Comparison of ENCODE assay signal across 19 cellular contexts in the genomic region with DNA sequence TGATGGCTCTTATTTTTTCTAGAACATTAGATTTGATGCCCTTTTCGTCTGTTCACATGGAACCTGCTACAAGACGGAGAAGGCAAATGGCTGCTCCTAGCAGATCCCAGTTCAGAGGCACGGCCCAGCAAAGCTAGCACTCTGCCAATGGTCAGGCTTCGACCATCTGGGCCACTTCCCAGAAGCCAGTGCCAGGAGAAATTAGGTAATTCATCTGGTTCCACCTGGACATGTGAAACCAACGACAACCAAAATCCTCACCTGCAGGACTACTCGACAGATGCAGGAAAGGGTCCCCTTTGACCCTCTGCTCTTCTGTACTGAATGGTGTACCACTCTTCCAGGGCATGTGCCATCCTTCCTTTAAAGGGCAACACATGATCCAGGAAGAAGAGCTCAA. TPM values are rescaled to one million over a fixed set of nuclear protein-coding genes. Genes with fewer than 3 reads are reported as not detected.
A peak's percentile ranks its signal among the peaks of the same experiment; 100 is the strongest.
DNase-seq lines count a peak whose midpoint lies in the region; ATAC-seq, FAIRE-seq and TF ChIP-seq lines count a peak whose summit lies in the region.
"Had no signal": no experiment of that assay in that cellular context is flagged by ENCODE, and none has a peak within 500 bp of the region (broad histone marks: within the 10 kb centered on the region; RNA-seq: fewer than 3 reads in every experiment).

No MANE protein-coding gene starts in this region.

- H3K9me2 ChIP-seq in PC-3 (replicated peaks; ENCODE audit: low read length): no peaks in the 10 kb centered on the region

- peak overlapping the region; percentile 26 for H3K4me3 Mint-ChIP-seq in stimulated activated memory B cell treated with anti-CD40 and anti-IgM and Interleukin-4, amounts not matched to agents 10 μg/mL and 1 μg/mL and 100 μg/mL, for 72 hours

- H3K4me1 ChIP-seq in liver (ENCODE audit: control insufficient read depth in 4 of 4, insufficient read depth in 4 of 4, low read length in 3 of 4) (peaks cover 5 to 20% (median 12%) of the 10 kb centered on the region in 4 donors), HepG2 (ENCODE audit: insufficient read depth, low read length) (peaks cover 30% of the 10 kb centered on the region), PC-3 (ENCODE audit: insufficient read depth, low read length) (peaks cover 17% of the 10 kb centered on the region), heart right ventricle (peaks cover 0 to 61% (median 34%) of the 10 kb centered on the region in 9 donors)
- peaks cover 17% of the 10 kb centered on the region for H3K4me1 ChIP-seq in effector memory CD4-positive, alpha-beta T cell (ENCODE audit: control insufficient read depth, insufficient read depth, low read length, poor library complexity, severe bottlenecking)

- TF ChIP-seq CTCF in liver (IDR thresholded peaks at IDR 0.05; ENCODE audit: low read depth, low read length, missing input control) (no peak), HepG2 (CRISPR knock-in tag; IDR thresholded peaks at IDR 0.05) (no peak), PC-3 (conservative IDR thresholded peaks at IDR 0.05; ENCODE audit: low read depth, low read length) (no peak), heart right ventricle (IDR thresholded peaks at IDR 0.05) (no peak)

- H3K4me3 ChIP-seq in liver (ENCODE audit: low read depth in 1 of 3, low read length in 3 of 3): no peak overlapping the region
- no peak overlapping the region for H3K4me3 ChIP-seq in HepG2 (replicated peaks in 1 of 3; ENCODE audit: insufficient read depth in 1 of 3, low read depth in 2 of 3, low read length in 3 of 3)
- H3K4me3 ChIP-seq in PC-3 (ENCODE audit: low read length): no peak overlapping the region
- no peak overlapping the region for H3K4me3 ChIP-seq in effector memory CD4-positive, alpha-beta T cell (ENCODE audit: insufficient read depth, low read depth, low read length, poor library complexity, severe bottlenecking)
- H3K4me3 ChIP-seq in heart right ventricle: no peak overlapping the region
- H3K4me3 ChIP-seq: left ventricle myocardium inferior had no signal

- H3K79me2 ChIP-seq in HepG2 (ENCODE audit: insufficient read depth, low read length) (peaks cover 42% of the 10 kb centered on the region), PC-3 (ENCODE audit: low read length) (peaks cover 73% of the 10 kb centered on the region)

- H3K9ac ChIP-seq in liver (ENCODE audit: low read depth in 1 of 2, low read length in 2 of 2) (no peak overlapping the region), HepG2 (ENCODE audit: insufficient read depth, low read depth, low read length) (no peak overlapping the region), PC-3 (ENCODE audit: low read length) (no peak overlapping the region)

- intact Hi-C loops in HepG2 (cut with micrococcal nuclease; ENCODE audit: unreplicated experiment): no loop called here
- intact Hi-C loops in PC-3 (cut with micrococcal nuclease): loop anchor here (10.0 kb wide), 1 partner anchor 164 kb away; no protein-coding TSS in a partner anchor
- intact Hi-C loops in heart right ventricle (cut with DNase I): no loop called here

- H3K4me2 ChIP-seq in HepG2 (ENCODE audit: low read depth, low read length) (no peak overlapping the region), PC-3 (ENCODE audit: low read length) (peak overlapping the region; percentile 96; the same call in 1 of the 2 replicates)

- H3K36me3 ChIP-seq in liver (ENCODE audit: control insufficient read depth in 4 of 4, insufficient read depth in 3 of 4, low read depth in 1 of 4, low read length in 3 of 4) (no peaks in the 10 kb centered on the region), HepG2 (replicated peaks in 1 of 2; ENCODE audit: control insufficient read depth in 1 of 2, insufficient read depth in 2 of 2, low read length in 2 of 2) (no peaks in the 10 kb centered on the region), PC-3 (ENCODE audit: low read depth, low read length) (no peaks in the 10 kb centered on the region), heart right ventricle (no peaks in the 10 kb centered on the region)
- H3K36me3 ChIP-seq in effector memory CD4-positive, alpha-beta T cell (ENCODE audit: control insufficient read depth, insufficient read depth, low read length): no peaks in the 10 kb centered on the region
- H3K36me3 ChIP-seq: left ventricle myocardium inferior had no signal

- peak overlapping the region; percentile 97 for H3K27ac Mint-ChIP-seq in stimulated activated memory B cell treated with anti-CD40 and anti-IgM and Interleukin-4, amounts not matched to agents 10 μg/mL and 1 μg/mL and 100 μg/mL, for 72 hours
- H3K27ac Mint-ChIP-seq: WTC11 had no signal

- H3K27ac ChIP-seq in liver (ENCODE audit: low read depth in 1 of 2, low read length in 2 of 2) (no peak overlapping the region), HepG2 (ENCODE audit: extremely low read length, insufficient read depth, low read length) (no peak overlapping the region), PC-3 (ENCODE audit: low read length) (no peak overlapping the region), heart right ventricle (peak overlapping the region in 1 of 10 donors; percentile 98)
- peak overlapping the region; percentile 75 for H3K27ac ChIP-seq in effector memory CD4-positive, alpha-beta T cell (ENCODE audit: insufficient read depth, low read length, poor library complexity, severe bottlenecking)
- H3K27ac ChIP-seq: HL-60, left ventricle myocardium inferior had no signal

- no peak for FAIRE-seq in HepG2 (lab: Jason Lieb, UNC)
- FAIRE-seq: GM18507, RCC 7860 had no signal

- CTCF ChIA-PET in HepG2 (lab: Yijun Ruan, JAX; ENCODE audit: low intra/inter-chr PET ratio, low total read pairs) (no interaction called here), PC-3 (lab: Charles Lee) (no interaction called here)

- TF ChIP-seq RAD21 in liver (IDR thresholded peaks at IDR 0.05) (peak; percentile 17 to 60), HepG2 (CRISPR knock-in tag; IDR thresholded peaks at IDR 0.05) (no peak)

- H3F3A ChIP-seq in PC-3 (ENCODE audit: low read length, unreplicated experiment): no peaks in the 10 kb centered on the region

- BruUV-seq in HepG2 (replicated peaks; lab: Mats Ljungman, UMichigan) (no TSS peak), PC-3 (replicated peaks; lab: Mats Ljungman, UMichigan) (no TSS peak)

- H3K9me3 Mint-ChIP-seq in stimulated activated memory B cell treated with anti-CD40 and anti-IgM and Interleukin-4, amounts not matched to agents 10 μg/mL and 1 μg/mL and 100 μg/mL, for 72 hours: no peaks in the 10 kb centered on the region
- H3K9me3 Mint-ChIP-seq: WTC11 had no signal

- H2AFZ ChIP-seq in HepG2 (ENCODE audit: low read length) (no peak overlapping the region), PC-3 (ENCODE audit: low read length) (no peak overlapping the region)

- H4K20me1 ChIP-seq in HepG2 (ENCODE audit: insufficient read depth, low read length): no peaks in the 10 kb centered on the region; the same call in none of the 2 replicates
- peaks cover 17% of the 10 kb centered on the region; the same call in 1 of the 2 replicates for H4K20me1 ChIP-seq in PC-3 (ENCODE audit: low read length)

- H3K27me3 ChIP-seq in liver (ENCODE audit: control insufficient read depth in 4 of 4, insufficient read depth in 4 of 4, low read length in 3 of 4) (no peaks in the 10 kb centered on the region), HepG2 (ENCODE audit: control insufficient read depth in 1 of 2, insufficient read depth in 2 of 2, low read length in 2 of 2) (no peaks in the 10 kb centered on the region), PC-3 (ENCODE audit: low read length) (no peaks in the 10 kb centered on the region), heart right ventricle (peaks cover 0 to 12% (median 0%) of the 10 kb centered on the region in 7 donors)
- H3K27me3 ChIP-seq in effector memory CD4-positive, alpha-beta T cell (replicated peaks; ENCODE audit: control insufficient read depth, insufficient read depth, low read length, poor library complexity, severe bottlenecking): no peaks in the 10 kb centered on the region

- H3K9me3 ChIP-seq in liver (ENCODE audit: control insufficient read depth in 4 of 4, low read length in 3 of 4): no peaks in the 10 kb centered on the region
- H3K9me3 ChIP-seq in HepG2 (ENCODE audit: low read length): no peaks in the 10 kb centered on the region
- no peaks in the 10 kb centered on the region for H3K9me3 ChIP-seq in PC-3 (ENCODE audit: low read length)
- H3K9me3 ChIP-seq in effector memory CD4-positive, alpha-beta T cell (ENCODE audit: control insufficient read depth, low read length): no peaks in the 10 kb centered on the region
- H3K9me3 ChIP-seq in heart right ventricle: no peaks in the 10 kb centered on the region
- H3K9me3 ChIP-seq: left ventricle myocardium inferior had no signal

- WGBS in liver: 58% methylated on average over 6 of the region's 6 CpGs
- WGBS in HepG2 (ENCODE audit: low lambda C conversion rate): 100% methylated on average over 6 of the region's 6 CpGs
- 81 to 90% methylated on average over 6 of the region's 6 CpGs for WGBS in heart right ventricle, 2 donors

- no peak for TF ChIP-seq POLR2A in HepG2 (IDR thresholded peaks at IDR 0.05; ENCODE audit: insufficient read depth in 1 of 2, low read depth in 2 of 2, low read length in 2 of 2)

- no peaks in the 10 kb centered on the region for H3K27me3 Mint-ChIP-seq in stimulated activated memory B cell treated with anti-CD40 and anti-IgM and Interleukin-4, amounts not matched to agents 10 μg/mL and 1 μg/mL and 100 μg/mL, for 72 hours

- H3K36me3 Mint-ChIP-seq in stimulated activated memory B cell treated with anti-CD40 and anti-IgM and Interleukin-4, amounts not matched to agents 10 μg/mL and 1 μg/mL and 100 μg/mL, for 72 hours: no peaks in the 10 kb centered on the region
- H3K36me3 Mint-ChIP-seq: WTC11 had no signal

- TF ChIP-seq EP300 in HepG2 (IDR thresholded peaks at IDR 0.05; ENCODE audit: low read depth in 2 of 2, low read length in 2 of 2) (no peak), HepG2 (CRISPR knock-in tag; IDR thresholded peaks at IDR 0.05; ENCODE audit: borderline replicate concordance) (no peak)

- no peak for DNase-seq in HepG2 (ENCODE audit: low spot score)
- DNase-seq in PC-3: no peak
- no peak for DNase-seq in effector memory CD4-positive, alpha-beta T cell
- no peak for DNase-seq in heart right ventricle
- DNase-seq in Ammon's horn (ENCODE audit: low spot score): no peak
- DNase-seq: DMS 273 treated with DMSO at 0.1 percent for 48 hours; foreskin fibroblast; KBM-7; left ventricle myocardium inferior; NCI-H146; NCI-H510A; stimulated activated CD4-positive, alpha-beta T cell treated with anti-CD3 and anti-CD28 coated beads, Interleukin-15, amount 100 ng/mL, for 24 hours had no signal

- POLR2A ChIA-PET in HepG2 (lab: Yijun Ruan, JAX) (interaction anchor here (2.0 to 2.7 kb wide), 2 partner anchors 62 to 78 kb away, joined by 7 to 15 read pairs; a partner anchor contains a TSS), PC-3 (lab: Charles Lee; ENCODE audit: unreplicated experiment) (no interaction called here)

- peaks cover 89% of the 10 kb centered on the region for H3K4me1 Mint-ChIP-seq in stimulated activated memory B cell treated with anti-CD40 and anti-IgM and Interleukin-4, amounts not matched to agents 10 μg/mL and 1 μg/mL and 100 μg/mL, for 72 hours

- in situ Hi-C loops in HepG2 (cut with HindIII; ENCODE audit: extremely low pct_ligation_motif_present, low pct_unique_long_range_greater_than_20kb): loop anchor here (10.0 kb wide), 1 partner anchor 164 kb away; no protein-coding TSS in a partner anchor

- ATAC-seq in HepG2: no peak
- no peak for ATAC-seq in PC-3
- no peak for ATAC-seq in stimulated activated memory B cell treated with anti-CD40 and anti-IgM and Interleukin-4, amounts not matched to agents 10 μg/mL and 1 μg/mL and 100 μg/mL, for 72 hours
- ATAC-seq in SK-N-SH treated with all-trans-retinoic acid at 6 μM for 48 hours: no peak
- no peak for ATAC-seq in heart right ventricle
- ATAC-seq: WTC11 had no signal

RNA-seq across cellular contexts. Expression of a gene that starts 25.4 kb away (rescaled TPM):
- total RNA-seq in liver: 10 to 100 TPM; 30.3 to 38.4 TPM
- 10 to 100 TPM in 1 of 2 donors, 1 to 10 TPM in 1; 6.4 to 16.5 TPM for polyA plus RNA-seq in liver
- total RNA-seq in HepG2 (2016; rRNA removed; fragmentation: Illumina TruSeq; extraction: Trizol): 9.5 and 12.5 TPM in 2 replicates
- total RNA-seq in HepG2 (2016; cell fraction: cytosol; rRNA removed; fragmentation: Illumina TruSeq; extraction: Trizol; ENCODE audit: low read depth): 2.6 and 2.9 TPM in 2 replicates
- total RNA-seq in HepG2 (2016; cell fraction: insoluble cytoplasmic fraction; rRNA removed; fragmentation: Illumina TruSeq; extraction: Trizol): 8.6 and 11.9 TPM in 2 replicates
- total RNA-seq in HepG2 (2016; cell fraction: membrane; rRNA removed; fragmentation: Illumina TruSeq; extraction: Trizol): 4.2 and 6.1 TPM in 2 replicates
- 31.3 and 35.0 TPM in 2 replicates for total RNA-seq in HepG2 (2016; cell fraction: nucleus; rRNA removed; fragmentation: Illumina TruSeq; extraction: Trizol)
- 5.3 and 5.6 TPM in 2 replicates for polyA plus RNA-seq in HepG2 (2011; rRNA removed)
- polyA plus RNA-seq in HepG2 (2011; cell fraction: cytosol; rRNA removed): 2.5 and 3.1 TPM in 2 replicates
- polyA plus RNA-seq in HepG2 (2011; cell fraction: nucleus; rRNA removed): 32.9 and 43.0 TPM in 2 replicates
- polyA plus RNA-seq in HepG2 (2012): 9.2 and 10.8 TPM in 2 replicates
- 0.59 and 1.1 TPM in 2 replicates for polyA plus RNA-seq in HepG2 (2016; cell fraction: cytosol; fragmentation: Illumina TruSeq; extraction: Trizol; ENCODE audit: low read depth)
- polyA plus RNA-seq in HepG2 (2016; cell fraction: insoluble cytoplasmic fraction; fragmentation: Illumina TruSeq; extraction: Trizol; ENCODE audit: low read depth): 3.5 and 3.6 TPM in 2 replicates
- 0.53 and 1.1 TPM in 2 replicates for polyA plus RNA-seq in HepG2 (2016; cell fraction: membrane; fragmentation: Illumina TruSeq; extraction: Trizol; ENCODE audit: low read depth)
- polyA plus RNA-seq in HepG2 (2016; cell fraction: nucleus; fragmentation: Illumina TruSeq; extraction: Trizol; ENCODE audit: insufficient read depth, low read depth): 34.4 and 36.4 TPM in 2 replicates
- polyA minus RNA-seq in HepG2 (2011; rRNA and poly(A)+ RNA removed; ENCODE audit: low replicate concordance): 12.7 and 28.5 TPM in 2 replicates
- polyA minus RNA-seq in HepG2 (2011; cell fraction: cytosol; rRNA and poly(A)+ RNA removed): 3.7 and 4.4 TPM in 2 replicates
- polyA minus RNA-seq in HepG2 (2011; cell fraction: nucleus; rRNA and poly(A)+ RNA removed): 28.5 and 33.0 TPM in 2 replicates
- 23.7 and 27.8 TPM in 2 replicates for total RNA-seq in PC-3 (2014; rRNA removed)
- 100 to 1,000 TPM in 9 of 10 donors, 10 to 100 TPM in 1; 74.7 to 137 (median 112) TPM for total RNA-seq in heart right ventricle
- polyA plus RNA-seq in heart right ventricle: 10 to 100 TPM; 13.2 to 63.1 TPM
